ENCODE assay signal across 8 cellular contexts in genomic region chr16:13957197-13958078, GRCh38. TPM values are rescaled to one million over a fixed set of nuclear protein-coding genes. Genes with fewer than 3 reads are reported as not detected.
DNase-seq lines count a peak whose midpoint lies in the region; ATAC-seq and TF ChIP-seq lines count a peak whose summit lies in the region.

No MANE protein-coding gene starts in this region.

- H3K27me3 Mint-ChIP-seq in activated T-helper 17 cell treated with anti-CD3 and anti-CD28 coated beads, Interleukin-2, amount 50 U/mL, for 72 hours = peaks cover 8% of the 10 kb centered on the region

- H3K4me3 ChIP-seq in BE2C (ENCODE audit: low read depth, low read length) = peak overlapping the region; percentile 39

- no peak for TF ChIP-seq CTCF in BE2C (IDR thresholded peaks at IDR 0.05; ENCODE audit: low read depth, low read length)

- H3K4me1 ChIP-seq in BE2C = peaks cover 11% of the 10 kb centered on the region

- peak; percentile 71 for DNase-seq in BE2C
- peak; percentile 11 for DNase-seq in NCI-H2171 (lab: John Stamatoyannopoulos, UW)
- peak; percentile 78 for DNase-seq in Right ventricle myocardium superior
- DNase-seq in retina = peak; percentile 51
- no peak for DNase-seq in activated CD8-positive, alpha-beta memory T cell treated with anti-CD3 and anti-CD28 coated beads, Interleukin-2, amount 50 U/mL, for 48 hours

- H3K27ac Mint-ChIP-seq in activated T-helper 17 cell treated with anti-CD3 and anti-CD28 coated beads, Interleukin-2, amount 50 U/mL, for 72 hours = peak overlapping the region; percentile 88

- H3K36me3 ChIP-seq in BE2C = no peaks in the 10 kb centered on the region

- H3K9me3 ChIP-seq in BE2C = no peaks in the 10 kb centered on the region

- no peaks in the 10 kb centered on the region for H3K36me3 Mint-ChIP-seq in activated T-helper 17 cell treated with anti-CD3 and anti-CD28 coated beads, Interleukin-2, amount 50 U/mL, for 72 hours (ENCODE audit: low read depth)

- intact Hi-C loops in Right ventricle myocardium superior (cut with DNase I) = loop anchor here (10.0 kb wide), 1 partner anchor 47 kb away; no protein-coding TSS in a partner anchor

- H3K4me1 Mint-ChIP-seq in activated T-helper 17 cell treated with anti-CD3 and anti-CD28 coated beads, Interleukin-2, amount 50 U/mL, for 72 hours = peaks cover 30% of the 10 kb centered on the region

- no peaks in the 10 kb centered on the region for H3K27me3 ChIP-seq in BE2C

- ATAC-seq in GM18508 (IDR thresholded peaks at IDR 0.05; ENCODE audit: insufficient read depth, unreplicated experiment) (peak; percentile 51), HG02943 (IDR thresholded peaks at IDR 0.05; ENCODE audit: low read depth, unreplicated experiment) (peak; percentile 52), Right ventricle myocardium superior (ENCODE audit: poor library complexity) (peak; percentile 95)
- peak; percentile 76 for ATAC-seq in activated T-helper 17 cell treated with anti-CD3 and anti-CD28 coated beads, Interleukin-2, amount 50 U/mL, for 72 hours (replicated peaks)

- no peaks in the 10 kb centered on the region for H3K9me3 Mint-ChIP-seq in activated T-helper 17 cell treated with anti-CD3 and anti-CD28 coated beads, Interleukin-2, amount 50 U/mL, for 72 hours

- H3K4me3 Mint-ChIP-seq in activated T-helper 17 cell treated with anti-CD3 and anti-CD28 coated beads, Interleukin-2, amount 50 U/mL, for 72 hours = peak overlapping the region; percentile 81

RNA-seq across cellular contexts. Expression of gene ERCC4, which starts 37.5 kb away (rescaled TPM):
- polyA plus RNA-seq in BE2C (2012; ENCODE audit: insufficient read depth, insufficient read length, low read depth) = 3.6 TPM
- 10 to 100 TPM in 1 of 2 donors, 1 to 10 TPM in 1; 6.1 to 11.2 TPM for total RNA-seq in activated T-helper 17 cell treated with anti-CD3 and anti-CD28 coated beads, Interleukin-2, amount 50 U/mL, for 72 hours
- 6.0 TPM for total RNA-seq in Right ventricle myocardium superior
